8 cellular contexts compared by ENCODE assay signal in genomic region chr7:24756545-24756988, GRCh38. TPM values are rescaled to one million over a fixed set of nuclear protein-coding genes. Genes with fewer than 3 reads are reported as not detected.
DNase-seq lines count a peak whose midpoint lies in the region; ATAC-seq and TF ChIP-seq lines count a peak whose summit lies in the region.

No MANE protein-coding gene starts in this region.

- H3K4me3 Mint-ChIP-seq in activated naive CD8-positive, alpha-beta T cell treated with anti-CD3 and anti-CD28 coated beads, Interleukin-2, amount 50 U/mL, for 24 hours, result peak overlapping the region; percentile 81

- no peaks in the 10 kb centered on the region for H3F3A ChIP-seq in smooth muscle cell (ENCODE audit: low read depth)

- H3K36me3 Mint-ChIP-seq in activated naive CD8-positive, alpha-beta T cell treated with anti-CD3 and anti-CD28 coated beads, Interleukin-2, amount 50 U/mL, for 24 hours (ENCODE audit: low read depth), result peaks cover 4% of the 10 kb centered on the region

- peak overlapping the region; percentile 86 for H3K27ac Mint-ChIP-seq in activated naive CD8-positive, alpha-beta T cell treated with anti-CD3 and anti-CD28 coated beads, Interleukin-2, amount 50 U/mL, for 24 hours

- peak overlapping the region; percentile 94 for H3K4me2 ChIP-seq in smooth muscle cell

- H3K9ac ChIP-seq in iPS-20b (ENCODE audit: low read depth, low read length), result peak overlapping the region; percentile 52; the same call in 1 of the 2 replicates
- no peak overlapping the region for H3K9ac ChIP-seq in smooth muscle cell (ENCODE audit: low read depth)

- peak; percentile 40 for DNase-seq in HuH-7.5 (ENCODE audit: low spot score)
- peak; percentile 29 for DNase-seq in activated naive CD8-positive, alpha-beta T cell treated with anti-CD3 and anti-CD28 coated beads, Interleukin-2, amount 50 U/mL, for 24 hours
- DNase-seq in smooth muscle cell (lab: John Stamatoyannopoulos, UW; ENCODE audit: unreplicated experiment), result no peak
- no peak for DNase-seq in NCI-H1092 treated with DMSO at 0.1 percent for 48 hours (lab: John Stamatoyannopoulos, UW)
- DNase-seq in 8988T, result no peak
- no peak for DNase-seq in cerebellum (ENCODE audit: low spot score)

- H3K79me2 ChIP-seq in smooth muscle cell (ENCODE audit: low read depth), result no peaks in the 10 kb centered on the region

- no peak overlapping the region for H3K27ac ChIP-seq in iPS-20b (ENCODE audit: low read length)
- peak overlapping the region; percentile 61 for H3K27ac ChIP-seq in smooth muscle cell (ENCODE audit: low read depth)

- peaks cover 64% of the 10 kb centered on the region for H3K27me3 Mint-ChIP-seq in activated naive CD8-positive, alpha-beta T cell treated with anti-CD3 and anti-CD28 coated beads, Interleukin-2, amount 50 U/mL, for 24 hours

- H3K4me1 ChIP-seq in iPS-20b (ENCODE audit: insufficient read depth, low read length) (no peaks in the 10 kb centered on the region), smooth muscle cell (ENCODE audit: low read depth) (peaks cover 12% of the 10 kb centered on the region)

- peaks cover 28% of the 10 kb centered on the region for H3K4me1 Mint-ChIP-seq in activated naive CD8-positive, alpha-beta T cell treated with anti-CD3 and anti-CD28 coated beads, Interleukin-2, amount 50 U/mL, for 24 hours

- TF ChIP-seq CTCF in smooth muscle cell (IDR thresholded peaks at IDR 0.05; ENCODE audit: borderline replicate concordance, insufficient read depth, poor library complexity, severe bottlenecking), result no peak

- peaks cover 9% of the 10 kb centered on the region for H3K9me3 Mint-ChIP-seq in activated naive CD8-positive, alpha-beta T cell treated with anti-CD3 and anti-CD28 coated beads, Interleukin-2, amount 50 U/mL, for 24 hours

- H4K20me1 ChIP-seq in smooth muscle cell (ENCODE audit: low read depth), result no peaks in the 10 kb centered on the region

- H3K36me3 ChIP-seq in iPS-20b (ENCODE audit: insufficient read depth, low read depth, low read length), result no peaks in the 10 kb centered on the region
- H3K36me3 ChIP-seq in smooth muscle cell (ENCODE audit: low read depth), result no peaks in the 10 kb centered on the region

- H3K4me3 ChIP-seq in iPS-20b (ENCODE audit: low read length) (peak overlapping the region; percentile 82), smooth muscle cell (peak overlapping the region; percentile 80)

- H2AFZ ChIP-seq in smooth muscle cell (ENCODE audit: low read depth), result peak overlapping the region; percentile 92

- peak; percentile 5 for ATAC-seq in GM18502 (IDR thresholded peaks at IDR 0.05; ENCODE audit: poor library complexity, unreplicated experiment)
- peak; percentile 6 for ATAC-seq in activated naive CD8-positive, alpha-beta T cell treated with anti-CD3 and anti-CD28 coated beads, Interleukin-2, amount 50 U/mL, for 24 hours

- WGBS in smooth muscle cell (ENCODE audit: low lambda C conversion rate), result 12% methylated on average over 23 of the region's 23 CpGs

- H3K9me3 ChIP-seq in iPS-20b (ENCODE audit: insufficient read depth, low read depth, low read length), result no peaks in the 10 kb centered on the region
- H3K9me3 ChIP-seq in smooth muscle cell (replicated peaks; ENCODE audit: low read depth), result no peaks in the 10 kb centered on the region

- H3K27me3 ChIP-seq in iPS-20b (ENCODE audit: insufficient read depth, low read length) (peaks cover 47% of the 10 kb centered on the region), smooth muscle cell (ENCODE audit: low read depth) (no peaks in the 10 kb centered on the region)

RNA-seq across cellular contexts. Expression of gene GSDME, which starts 0.7 kb away (rescaled TPM):
- total RNA-seq in smooth muscle cell, result 17.1 and 19.6 TPM in 2 replicates
- polyA plus RNA-seq in smooth muscle cell, result 14.8 and 26.3 TPM in 2 replicates
- total RNA-seq in cerebellum, result 31.3 TPM

Comparison
In these comparisons a context has a peak if more than half of its experiments do, and no peak if none do; other contexts are left out.
1. DNase-seq: peak in HuH-7.5 (single experiment) and activated naive CD8-positive, alpha-beta T cell treated with anti-CD3 and anti-CD28 coated beads, Interleukin-2, amount 50 U/mL, for 24 hours (single experiment); none in smooth muscle cell (single experiment), NCI-H1092 treated with DMSO at 0.1 percent for 48 hours (single experiment), 8988T (single experiment) and cerebellum (single experiment).